Comparison of ENCODE assay signal across 8 cellular contexts in genomic region chr7:4776160-4776623, GRCh38. TPM values are rescaled to one million over a fixed set of nuclear protein-coding genes. Genes with fewer than 3 reads are reported as not detected.
DNase-seq lines count a peak whose midpoint lies in the region; ATAC-seq lines count a peak whose summit lies in the region.

No MANE protein-coding gene starts in this region.

- H3K4me3 ChIP-seq in iPS-15b (ENCODE audit: low read depth, low read length): peak overlapping the region; percentile 93

- H3K36me3 ChIP-seq in iPS-15b (ENCODE audit: control insufficient read depth, insufficient read depth, low read length): peaks cover 7% of the 10 kb centered on the region

- peaks cover 5% of the 10 kb centered on the region for H3K4me1 ChIP-seq in iPS-15b (ENCODE audit: control insufficient read depth, insufficient read depth, low read length)

- ATAC-seq in HG03342 (IDR thresholded peaks at IDR 0.05; ENCODE audit: unreplicated experiment): peak; percentile 2
- no peak for ATAC-seq in activated naive CD4-positive, alpha-beta T cell treated with anti-CD3 and anti-CD28 coated beads, Interleukin-2, amount 50 U/mL, for 72 hours
- ATAC-seq in stimulated activated memory B cell treated with anti-CD40 and anti-IgM and Interleukin-4, amounts not matched to agents 10 μg/mL and 1 μg/mL and 100 μg/mL, for 72 hours: no peak
- no peak for ATAC-seq in HG03354 (IDR thresholded peaks at IDR 0.05; ENCODE audit: poor library complexity, severe bottlenecking, unreplicated experiment)
- no peak for ATAC-seq in HG02623 (IDR thresholded peaks at IDR 0.05; ENCODE audit: unreplicated experiment)

- peaks cover 8 to 10% of the 10 kb centered on the region in 2 donors for H3K36me3 Mint-ChIP-seq in activated naive CD4-positive, alpha-beta T cell treated with anti-CD3 and anti-CD28 coated beads, Interleukin-2, amount 50 U/mL, for 72 hours
- peaks cover 13% of the 10 kb centered on the region for H3K36me3 Mint-ChIP-seq in stimulated activated memory B cell treated with anti-CD40 and anti-IgM and Interleukin-4, amounts not matched to agents 10 μg/mL and 1 μg/mL and 100 μg/mL, for 72 hours

- H3K9me3 Mint-ChIP-seq in activated naive CD4-positive, alpha-beta T cell treated with anti-CD3 and anti-CD28 coated beads, Interleukin-2, amount 50 U/mL, for 72 hours: no peaks in the 10 kb centered on the region
- H3K9me3 Mint-ChIP-seq in stimulated activated memory B cell treated with anti-CD40 and anti-IgM and Interleukin-4, amounts not matched to agents 10 μg/mL and 1 μg/mL and 100 μg/mL, for 72 hours: no peaks in the 10 kb centered on the region

- no peaks in the 10 kb centered on the region for H3K27me3 ChIP-seq in iPS-15b (ENCODE audit: control insufficient read depth, insufficient read depth, low read length)

- peak overlapping the region; percentile 98 to 99 for H3K27ac Mint-ChIP-seq in activated naive CD4-positive, alpha-beta T cell treated with anti-CD3 and anti-CD28 coated beads, Interleukin-2, amount 50 U/mL, for 72 hours
- peak overlapping the region; percentile 95 for H3K27ac Mint-ChIP-seq in stimulated activated memory B cell treated with anti-CD40 and anti-IgM and Interleukin-4, amounts not matched to agents 10 μg/mL and 1 μg/mL and 100 μg/mL, for 72 hours

- peak overlapping the region; percentile 83 for H3K9ac ChIP-seq in iPS-15b (ENCODE audit: low read depth, low read length)

- DNase-seq in activated naive CD4-positive, alpha-beta T cell treated with anti-CD3 and anti-CD28 coated beads, Interleukin-2, amount 50 U/mL, for 72 hours (ENCODE audit: low spot score in 2 of 2): no peak
- DNase-seq in NCI-H2081 treated with DMSO at 0.1 percent for 48 hours (lab: John Stamatoyannopoulos, UW): no peak
- no peak for DNase-seq in NCI-H774 (lab: John Stamatoyannopoulos, UW)

- H3K27me3 Mint-ChIP-seq in stimulated activated memory B cell treated with anti-CD40 and anti-IgM and Interleukin-4, amounts not matched to agents 10 μg/mL and 1 μg/mL and 100 μg/mL, for 72 hours: no peaks in the 10 kb centered on the region

- H3K9me3 ChIP-seq in iPS-15b (ENCODE audit: control insufficient read depth, insufficient read depth, low read length): no peaks in the 10 kb centered on the region

- peak overlapping the region; percentile 97 for H3K4me3 Mint-ChIP-seq in stimulated activated memory B cell treated with anti-CD40 and anti-IgM and Interleukin-4, amounts not matched to agents 10 μg/mL and 1 μg/mL and 100 μg/mL, for 72 hours

- H3K4me1 Mint-ChIP-seq in stimulated activated memory B cell treated with anti-CD40 and anti-IgM and Interleukin-4, amounts not matched to agents 10 μg/mL and 1 μg/mL and 100 μg/mL, for 72 hours: peaks cover 43% of the 10 kb centered on the region

RNA-seq across cellular contexts. Expression of gene AP5Z1, which starts 0.8 kb away (rescaled TPM):
- total RNA-seq in activated naive CD4-positive, alpha-beta T cell treated with anti-CD3 and anti-CD28 coated beads, Interleukin-2, amount 50 U/mL, for 72 hours: 10 to 100 TPM; 35.2 to 39.0 TPM
